ENCODE assay signal across 8 cellular contexts in the genomic region with DNA sequence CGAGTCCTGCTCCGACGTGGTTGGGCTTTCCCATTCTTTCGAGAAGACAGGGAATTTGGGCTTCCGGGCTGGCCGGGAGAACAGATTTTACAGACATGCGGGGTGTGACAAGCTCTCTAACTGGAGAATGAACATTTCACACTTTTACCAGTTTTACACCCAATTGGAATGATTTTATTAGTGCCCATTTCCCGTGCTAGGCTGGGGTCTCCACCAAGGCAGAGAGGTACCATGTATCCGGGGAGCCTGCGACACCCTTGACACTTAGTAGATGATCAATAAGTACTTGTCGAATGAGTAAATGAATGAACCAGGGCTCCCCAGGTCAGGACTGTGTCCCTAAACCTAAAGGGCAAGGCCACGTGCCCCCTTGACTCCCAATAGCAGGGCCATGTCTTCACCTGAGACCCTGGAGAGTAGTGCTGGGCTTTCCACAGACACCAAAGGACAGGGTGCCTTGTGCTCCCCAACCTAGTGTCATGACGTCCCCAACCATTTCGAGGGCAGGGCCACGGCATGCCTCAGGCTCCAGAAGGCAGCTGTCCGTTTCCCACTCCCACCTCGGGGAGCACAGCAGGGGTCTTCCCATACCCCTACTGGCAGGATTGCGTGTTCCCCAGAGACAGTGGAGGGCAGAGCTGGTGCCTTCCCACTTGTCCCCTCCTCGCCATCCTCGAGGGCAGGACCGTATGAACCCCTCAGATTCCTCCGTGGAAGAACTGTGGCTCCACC. TPM values are rescaled to one million over a fixed set of nuclear protein-coding genes. Genes with fewer than 3 reads are reported as not detected.
DNase-seq lines count a peak whose midpoint lies in the region; ATAC-seq, FAIRE-seq and TF ChIP-seq lines count a peak whose summit lies in the region.

No MANE protein-coding gene starts in this region.

- peak overlapping the region; percentile 98 for H3K27ac Mint-ChIP-seq in central memory CD8-positive, alpha-beta T cell (ENCODE audit: low read depth)
- H3K27ac Mint-ChIP-seq in type B pancreatic cell, result peak overlapping the region; percentile 95

- H3K36me3 ChIP-seq in mesodermal cell (ENCODE audit: control insufficient read depth, insufficient read depth, low read length), result peaks cover 28% of the 10 kb centered on the region

- no peaks in the 10 kb centered on the region for H3K9me3 Mint-ChIP-seq in central memory CD8-positive, alpha-beta T cell
- H3K9me3 Mint-ChIP-seq in type B pancreatic cell, result no peaks in the 10 kb centered on the region

- DNase-seq in DMS53 (lab: John Stamatoyannopoulos, UW) (peak; percentile 28), DMS53 treated with DMSO at 0.1 percent for 48 hours (lab: John Stamatoyannopoulos, UW; ENCODE audit: unreplicated experiment) (no peak), RPMI8226 (peak; percentile 33), type B pancreatic cell (ENCODE audit: extremely low spot score, unreplicated experiment) (no peak), putamen (ENCODE audit: low spot score) (no peak), D721Med (ENCODE audit: insufficient read length, low spot score) (no peak)
- DNase-seq in central memory CD8-positive, alpha-beta T cell (ENCODE audit: low spot score in 2 of 2), result no peak

- peak; percentile 50 for TF ChIP-seq CTCF in type B pancreatic cell (conservative IDR thresholded peaks at IDR 0.05)
- no peak for TF ChIP-seq CTCF in D721Med (IDR thresholded peaks at IDR 0.05; ENCODE audit: insufficient read depth, missing control alignments)

- H3K9me3 ChIP-seq in mesodermal cell (ENCODE audit: control insufficient read depth, low read length), result no peaks in the 10 kb centered on the region

- H3K4me3 Mint-ChIP-seq in central memory CD8-positive, alpha-beta T cell, result peak overlapping the region; percentile 95
- peak overlapping the region; percentile 92 for H3K4me3 Mint-ChIP-seq in type B pancreatic cell

- peak overlapping the region; percentile 79 for H3K4me3 ChIP-seq in mesodermal cell (ENCODE audit: extremely low read depth, insufficient read depth, low read length, poor library complexity, severe bottlenecking)

- peaks cover 17% of the 10 kb centered on the region for H3K4me1 ChIP-seq in mesodermal cell (ENCODE audit: control insufficient read depth, insufficient read depth, low read length, poor library complexity, severe bottlenecking)

- no peak for FAIRE-seq in D721Med (lab: Jason Lieb, UNC)

- no peaks in the 10 kb centered on the region for H3K27me3 Mint-ChIP-seq in central memory CD8-positive, alpha-beta T cell
- H3K27me3 Mint-ChIP-seq in type B pancreatic cell, result no peaks in the 10 kb centered on the region

- H3K36me3 Mint-ChIP-seq in central memory CD8-positive, alpha-beta T cell (ENCODE audit: insufficient read depth), result peaks cover 17% of the 10 kb centered on the region
- H3K36me3 Mint-ChIP-seq in type B pancreatic cell, result peaks cover 19% of the 10 kb centered on the region

- WGBS in mesodermal cell (ENCODE audit: insufficient coverage in 2 of 2), 2 experiments, result 26 to 36% methylated on average over 20 to 22 of the region's 22 CpGs

- peak; percentile 1 for ATAC-seq in central memory CD8-positive, alpha-beta T cell (replicated peaks; ENCODE audit: extremely low read depth, poor library complexity, severe bottlenecking)

- peak overlapping the region; percentile 84 for H3K27ac ChIP-seq in mesodermal cell (ENCODE audit: low read depth, low read length, severe bottlenecking)

- peaks cover 73% of the 10 kb centered on the region for H3K4me1 Mint-ChIP-seq in central memory CD8-positive, alpha-beta T cell
- H3K4me1 Mint-ChIP-seq in type B pancreatic cell (ENCODE audit: unreplicated experiment), result peaks cover 43% of the 10 kb centered on the region

RNA-seq across cellular contexts. Expression of gene MYD88, which starts 0.7 kb away (rescaled TPM):
- polyA plus RNA-seq in mesodermal cell (2013, experiment 1 of 2), result 18.4 TPM
- 17.8 TPM for polyA plus RNA-seq in mesodermal cell (2013, experiment 2 of 2)
- total RNA-seq in type B pancreatic cell (ENCODE audit: low replicate concordance), result 31.1 and 55.6 TPM in 2 replicates

RNA-seq across cellular contexts. Expression of gene ACAA1, which starts 0.9 kb away (rescaled TPM):
- polyA plus RNA-seq in mesodermal cell (2013, experiment 1 of 2), result 19.8 TPM
- polyA plus RNA-seq in mesodermal cell (2013, experiment 2 of 2), result 22.5 TPM
- 81.2 and 118 TPM in 2 replicates for total RNA-seq in type B pancreatic cell (ENCODE audit: low replicate concordance)

RNA-seq across cellular contexts. Expression of gene OXSR1, which starts 27.6 kb away (rescaled TPM):
- polyA plus RNA-seq in mesodermal cell (2013, experiment 1 of 2), result 36.5 TPM
- polyA plus RNA-seq in mesodermal cell (2013, experiment 2 of 2), result 34.9 TPM
- total RNA-seq in type B pancreatic cell (ENCODE audit: low replicate concordance), result 41.1 and 51.1 TPM in 2 replicates

Comparison
In these comparisons a context has a peak if more than half of its experiments do, and no peak if none do; other contexts are left out.
1. DNase-seq: peak in DMS53 (single experiment) and RPMI8226 (single experiment); none in DMS53 treated with DMSO at 0.1 percent for 48 hours (single experiment), central memory CD8-positive, alpha-beta T cell (0 of 2), type B pancreatic cell (single experiment), putamen (single experiment) and D721Med (single experiment).